In genomic region chr5:172052454-172053236, GRCh38 we compare ENCODE assay signal across 13 cellular contexts. TPM values are rescaled to one million over a fixed set of nuclear protein-coding genes. Genes with fewer than 3 reads are reported as not detected.
DNase-seq lines count a peak whose midpoint lies in the region; ATAC-seq, FAIRE-seq and TF ChIP-seq lines count a peak whose summit lies in the region.
"Had no signal": no experiment of that assay in that cellular context is flagged by ENCODE, and none has a peak within 500 bp of the region (broad histone marks: within the 10 kb centered on the region; RNA-seq: fewer than 3 reads in every experiment).

No MANE protein-coding gene starts in this region.

- H3K9me1 ChIP-seq in endothelial cell of umbilical vein (replicated peaks; ENCODE audit: control insufficient read depth, extremely low read depth, insufficient read depth, low read length), result no peaks in the 10 kb centered on the region

- H3K27ac ChIP-seq in endothelial cell of umbilical vein (ENCODE audit: insufficient read depth, low read depth, low read length) (no peak overlapping the region), upper lobe of left lung (no peak overlapping the region)

- no peaks in the 10 kb centered on the region for H3K27me3 ChIP-seq in endothelial cell of umbilical vein (ENCODE audit: control insufficient read depth in 2 of 2, insufficient read depth in 2 of 2, low read length in 2 of 2)
- no peaks in the 10 kb centered on the region for H3K27me3 ChIP-seq in upper lobe of left lung

- H3K36me3 ChIP-seq in endothelial cell of umbilical vein (ENCODE audit: control insufficient read depth in 2 of 2, extremely low read depth in 1 of 2, insufficient read depth in 2 of 2, low read length in 2 of 2), result peaks cover 6 to 9% of the 10 kb centered on the region in 2 experiments
- H3K36me3 ChIP-seq in upper lobe of left lung, result peaks cover 19 to 96% (median 72%) of the 10 kb centered on the region in 4 donors

- no peak for DNase-seq in activated naive CD4-positive, alpha-beta T cell treated with anti-CD3 and anti-CD28 coated beads, Interleukin-2, amount 10 ng/mL, durations not matched to agents 7 days and 5 days
- DNase-seq in activated naive CD4-positive, alpha-beta T cell treated with anti-CD3 and anti-CD28 coated beads, Interleukin-2, amount 50 U/mL, for 16 hours, result no peak
- DNase-seq in endothelial cell of umbilical vein (ENCODE audit: low read depth, low spot score), result peak; percentile 46
- no peak for DNase-seq in memory B cell (ENCODE audit: low spot score in 2 of 2)
- DNase-seq in upper lobe of left lung, result no peak
- DNase-seq in activated CD4-positive, CD25-positive, alpha-beta regulatory T cell (lab: John Stamatoyannopoulos, UW), result no peak
- no peak for DNase-seq in T-helper 2 cell treated with Interferon-gamma antibody and Interleukin-4, amounts not matched to agents 5 μg/mL and 100 μg/mL, for 36 hours (ENCODE audit: low spot score)
- DNase-seq in activated CD4-positive, alpha-beta T cell treated with anti-CD3 and anti-CD28 coated beads for 48 hours, result no peak
- DNase-seq: 8988T; activated B cell treated with CpG ODN at 0.5 μM for 24 hours; NK-92 treated with Interleukin-12 subunit alpha and Interleukin-12 subunit beta, amount 100 ng/mL, for 24 hours had no signal

- TF ChIP-seq CTCF in endothelial cell of umbilical vein (IDR thresholded peaks at IDR 0.05; ENCODE audit: extremely low read depth in 1 of 2, insufficient read depth in 1 of 2, low read depth in 1 of 2, low read length in 2 of 2), result no peak
- no peak for TF ChIP-seq CTCF in upper lobe of left lung (IDR thresholded peaks at IDR 0.05)

- intact Hi-C loops in endothelial cell of umbilical vein (cut with micrococcal nuclease), result no loop called here

- no peak for TF ChIP-seq EP300 in upper lobe of left lung (IDR thresholded peaks at IDR 0.05)

- no peak overlapping the region for H3K9ac ChIP-seq in endothelial cell of umbilical vein (replicated peaks; ENCODE audit: extremely low read depth, insufficient read depth, low read length)

- CTCF ChIA-PET in activated naive CD4-positive, alpha-beta T cell treated with anti-CD3 and anti-CD28 coated beads, Interleukin-2, amount 10 ng/mL, durations not matched to agents 7 days and 5 days (lab: Charles Lee), result interaction anchor here (1.0 kb wide), 2 partner anchors 136 to 141 kb away, joined by 3 to 4 read pairs; partner anchors contain the start of gene STK10
- CTCF ChIA-PET in endothelial cell of umbilical vein (lab: Charles Lee), result interaction anchor here (0.6 to 2.8 kb wide), 8 partner anchors 9 to 243 kb away, joined by 3 to 30 read pairs (median 4); partner anchors contain the start of genes FBXW11, STK10 and UBTD2

- 87 to 90% methylated on average over 17 to 19 of the region's 19 CpGs for WGBS in upper lobe of left lung, 2 donors

- H3K36me3 Mint-ChIP-seq in activated naive CD4-positive, alpha-beta T cell treated with anti-CD3 and anti-CD28 coated beads, Interleukin-2, amount 10 ng/mL, durations not matched to agents 7 days and 5 days, result peaks cover 73% of the 10 kb centered on the region
- H3K36me3 Mint-ChIP-seq in memory B cell, result peaks cover 47% of the 10 kb centered on the region
- peaks cover 69% of the 10 kb centered on the region for H3K36me3 Mint-ChIP-seq in T-helper 2 cell treated with Interferon-gamma antibody and Interleukin-4, amounts not matched to agents 5 μg/mL and 100 μg/mL, for 36 hours (ENCODE audit: low read depth)

- dilution Hi-C loops in endothelial cell of umbilical vein (cut with MboI; ENCODE audit: extremely low pct_ligation_motif_present, low sequenced_read_pairs), result no loop called here

- H3K9me3 Mint-ChIP-seq in activated naive CD4-positive, alpha-beta T cell treated with anti-CD3 and anti-CD28 coated beads, Interleukin-2, amount 10 ng/mL, durations not matched to agents 7 days and 5 days, result no peaks in the 10 kb centered on the region
- H3K9me3 Mint-ChIP-seq in memory B cell, result no peaks in the 10 kb centered on the region
- H3K9me3 Mint-ChIP-seq in T-helper 2 cell treated with Interferon-gamma antibody and Interleukin-4, amounts not matched to agents 5 μg/mL and 100 μg/mL, for 36 hours, result no peaks in the 10 kb centered on the region
- H3K9me3 Mint-ChIP-seq: activated B cell treated with CpG ODN at 0.5 μM for 24 hours; stimulated activated naive CD8-positive, alpha-beta T cell treated with anti-CD3 and anti-CD28 coated beads, Interleukin-15, Interleukin-2, amounts not matched to agents 100 ng/mL and 50 ng/mL, for 24 hours had no signal

- H2AFZ ChIP-seq in endothelial cell of umbilical vein (ENCODE audit: low read depth, low read length), result no peak overlapping the region

- H3K79me2 ChIP-seq in endothelial cell of umbilical vein (ENCODE audit: control insufficient read depth, insufficient read depth, low read length), result no peaks in the 10 kb centered on the region

- no peak for ATAC-seq in memory B cell (ENCODE audit: low read depth)
- ATAC-seq in upper lobe of left lung (ENCODE audit: low FRiP score in 2 of 2), result peak; percentile 47 to 62

- TF ChIP-seq POLR2A in endothelial cell of umbilical vein (IDR thresholded peaks at IDR 0.05; ENCODE audit: low read depth, low read length) (no peak), upper lobe of left lung (IDR thresholded peaks at IDR 0.05) (no peak)

- no TSS peak for BruUV-seq in endothelial cell of umbilical vein (replicated peaks; lab: Mats Ljungman, UMichigan)

- no peaks in the 10 kb centered on the region for H3K9me3 ChIP-seq in endothelial cell of umbilical vein (replicated peaks; ENCODE audit: control insufficient read depth, insufficient read depth, low read length)
- no peaks in the 10 kb centered on the region for H3K9me3 ChIP-seq in upper lobe of left lung

- no peak overlapping the region for H3K4me2 ChIP-seq in endothelial cell of umbilical vein (ENCODE audit: insufficient read depth, low read length)

- H4K20me1 ChIP-seq in endothelial cell of umbilical vein (replicated peaks; ENCODE audit: control insufficient read depth, extremely low read depth, insufficient read depth, low read length), result no peaks in the 10 kb centered on the region

- no peak for FAIRE-seq in endothelial cell of umbilical vein (lab: Jason Lieb, UNC)
- FAIRE-seq: GM18507 had no signal

- POLR2A ChIA-PET in endothelial cell of umbilical vein (lab: Charles Lee), result no interaction called here

- peaks cover 3% of the 10 kb centered on the region for H3K4me1 Mint-ChIP-seq in activated naive CD4-positive, alpha-beta T cell treated with anti-CD3 and anti-CD28 coated beads, Interleukin-2, amount 10 ng/mL, durations not matched to agents 7 days and 5 days
- no peaks in the 10 kb centered on the region for H3K4me1 Mint-ChIP-seq in memory B cell
- peaks cover 4% of the 10 kb centered on the region for H3K4me1 Mint-ChIP-seq in T-helper 2 cell treated with Interferon-gamma antibody and Interleukin-4, amounts not matched to agents 5 μg/mL and 100 μg/mL, for 36 hours (ENCODE audit: low read depth)

- no peak overlapping the region for H3K4me3 Mint-ChIP-seq in activated naive CD4-positive, alpha-beta T cell treated with anti-CD3 and anti-CD28 coated beads, Interleukin-2, amount 10 ng/mL, durations not matched to agents 7 days and 5 days
- no peak overlapping the region for H3K4me3 Mint-ChIP-seq in memory B cell
- no peak overlapping the region for H3K4me3 Mint-ChIP-seq in T-helper 2 cell treated with Interferon-gamma antibody and Interleukin-4, amounts not matched to agents 5 μg/mL and 100 μg/mL, for 36 hours
- H3K4me3 Mint-ChIP-seq: activated B cell treated with CpG ODN at 0.5 μM for 24 hours; stimulated activated naive CD8-positive, alpha-beta T cell treated with anti-CD3 and anti-CD28 coated beads, Interleukin-15, Interleukin-2, amounts not matched to agents 100 ng/mL and 50 ng/mL, for 24 hours had no signal

- no peak overlapping the region for H3K4me3 ChIP-seq in endothelial cell of umbilical vein (replicated peaks in 1 of 3; ENCODE audit: insufficient read depth in 1 of 3, low read depth in 1 of 3, low read length in 3 of 3)
- H3K4me3 ChIP-seq in upper lobe of left lung, result no peak overlapping the region

- H3K4me1 ChIP-seq in endothelial cell of umbilical vein (ENCODE audit: control insufficient read depth, extremely low read depth, insufficient read depth, low read length) (peaks cover 16% of the 10 kb centered on the region), upper lobe of left lung (no peaks in the 10 kb centered on the region)

- peak overlapping the region; percentile 37 for H3K27ac Mint-ChIP-seq in activated naive CD4-positive, alpha-beta T cell treated with anti-CD3 and anti-CD28 coated beads, Interleukin-2, amount 10 ng/mL, durations not matched to agents 7 days and 5 days
- H3K27ac Mint-ChIP-seq in memory B cell, result peak overlapping the region; percentile 5
- no peak overlapping the region for H3K27ac Mint-ChIP-seq in T-helper 2 cell treated with Interferon-gamma antibody and Interleukin-4, amounts not matched to agents 5 μg/mL and 100 μg/mL, for 36 hours
- H3K27ac Mint-ChIP-seq: activated B cell treated with CpG ODN at 0.5 μM for 24 hours had no signal

- no peaks in the 10 kb centered on the region for H3K27me3 Mint-ChIP-seq in activated naive CD4-positive, alpha-beta T cell treated with anti-CD3 and anti-CD28 coated beads, Interleukin-2, amount 10 ng/mL, durations not matched to agents 7 days and 5 days
- H3K27me3 Mint-ChIP-seq in memory B cell, result no peaks in the 10 kb centered on the region
- H3K27me3 Mint-ChIP-seq in T-helper 2 cell treated with Interferon-gamma antibody and Interleukin-4, amounts not matched to agents 5 μg/mL and 100 μg/mL, for 36 hours (ENCODE audit: low read depth), result no peaks in the 10 kb centered on the region
- H3K27me3 Mint-ChIP-seq: activated B cell treated with CpG ODN at 0.5 μM for 24 hours; stimulated activated naive CD8-positive, alpha-beta T cell treated with anti-CD3 and anti-CD28 coated beads, Interleukin-15, Interleukin-2, amounts not matched to agents 100 ng/mL and 50 ng/mL, for 24 hours had no signal

TF ChIP-seq in endothelial cell of umbilical vein, 7 proteins besides CTCF, POLR2A, EP300 and RAD21 (continues in another document):
- TF ChIP-seq POLR2AphosphoS5 (IDR thresholded peaks at IDR 0.05; ENCODE audit: insufficient read depth, low read depth, low read length) (no peak), MYC (IDR thresholded peaks at IDR 0.05; ENCODE audit: low read depth, low read length) (no peak), FOS (IDR thresholded peaks at IDR 0.05; ENCODE audit: borderline replicate concordance, insufficient read depth, low read length) (no peak), JUN (IDR thresholded peaks at IDR 0.05; ENCODE audit: borderline replicate concordance, insufficient read depth, insufficient read length, low read depth) (no peak)

RNA-seq across cellular contexts. Expression of gene FBXW11, which starts 46.2 kb away (rescaled TPM):
- total RNA-seq in endothelial cell of umbilical vein (42.3 and 44.7 TPM in 2 replicates), upper lobe of left lung (10 to 100 TPM; 37.2 to 80.0 (median 48.9) TPM)
- 25.5 and 30.7 TPM in 2 replicates for polyA plus RNA-seq in endothelial cell of umbilical vein
- 25.2 and 27.0 TPM in 2 replicates for polyA plus RNA-seq in endothelial cell of umbilical vein (2011; cell fraction: cytosol; rRNA removed)
- 31.7 and 45.6 TPM in 2 replicates for polyA plus RNA-seq in endothelial cell of umbilical vein (2011; cell fraction: nucleus; rRNA removed)
- 28.0 and 33.7 TPM in 2 replicates for polyA plus RNA-seq in endothelial cell of umbilical vein (2012)
- 115 and 120 TPM in 2 replicates for polyA minus RNA-seq in endothelial cell of umbilical vein
- 49.6 TPM for polyA minus RNA-seq in endothelial cell of umbilical vein (2011; cell fraction: cytosol; rRNA and poly(A)+ RNA removed)
- 36.3 and 54.8 TPM in 2 replicates for polyA minus RNA-seq in endothelial cell of umbilical vein (2011; cell fraction: nucleus; rRNA and poly(A)+ RNA removed)
